1 cellular context compared by ENCODE assay signal in the genomic region with DNA sequence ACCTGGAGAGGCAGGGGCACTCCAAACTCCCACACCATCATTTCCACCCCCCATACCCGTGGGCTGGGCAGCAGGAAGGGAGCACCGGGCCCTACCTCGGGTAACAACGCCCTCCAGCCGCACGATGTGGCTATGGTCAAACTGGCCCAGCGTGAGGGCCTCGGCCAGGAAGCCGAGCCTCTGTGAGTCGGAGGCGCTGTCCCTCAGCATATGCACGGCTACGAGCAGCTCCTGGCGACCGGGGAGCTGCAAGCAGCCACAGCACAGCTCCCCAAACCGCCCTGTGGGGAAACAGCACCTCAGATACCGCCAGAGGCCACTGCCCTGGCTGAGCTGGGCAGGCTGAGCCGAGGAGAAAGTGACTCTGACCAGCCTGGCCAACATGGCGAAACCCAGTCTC.
TF ChIP-seq lines count a peak whose summit lies in the region.

No MANE protein-coding gene starts in this region.

TF ChIP-seq in GM23338, 12 proteins besides CTCF, POLR2A, EP300 and RAD21:
- TF ChIP-seq, protein P1, sequence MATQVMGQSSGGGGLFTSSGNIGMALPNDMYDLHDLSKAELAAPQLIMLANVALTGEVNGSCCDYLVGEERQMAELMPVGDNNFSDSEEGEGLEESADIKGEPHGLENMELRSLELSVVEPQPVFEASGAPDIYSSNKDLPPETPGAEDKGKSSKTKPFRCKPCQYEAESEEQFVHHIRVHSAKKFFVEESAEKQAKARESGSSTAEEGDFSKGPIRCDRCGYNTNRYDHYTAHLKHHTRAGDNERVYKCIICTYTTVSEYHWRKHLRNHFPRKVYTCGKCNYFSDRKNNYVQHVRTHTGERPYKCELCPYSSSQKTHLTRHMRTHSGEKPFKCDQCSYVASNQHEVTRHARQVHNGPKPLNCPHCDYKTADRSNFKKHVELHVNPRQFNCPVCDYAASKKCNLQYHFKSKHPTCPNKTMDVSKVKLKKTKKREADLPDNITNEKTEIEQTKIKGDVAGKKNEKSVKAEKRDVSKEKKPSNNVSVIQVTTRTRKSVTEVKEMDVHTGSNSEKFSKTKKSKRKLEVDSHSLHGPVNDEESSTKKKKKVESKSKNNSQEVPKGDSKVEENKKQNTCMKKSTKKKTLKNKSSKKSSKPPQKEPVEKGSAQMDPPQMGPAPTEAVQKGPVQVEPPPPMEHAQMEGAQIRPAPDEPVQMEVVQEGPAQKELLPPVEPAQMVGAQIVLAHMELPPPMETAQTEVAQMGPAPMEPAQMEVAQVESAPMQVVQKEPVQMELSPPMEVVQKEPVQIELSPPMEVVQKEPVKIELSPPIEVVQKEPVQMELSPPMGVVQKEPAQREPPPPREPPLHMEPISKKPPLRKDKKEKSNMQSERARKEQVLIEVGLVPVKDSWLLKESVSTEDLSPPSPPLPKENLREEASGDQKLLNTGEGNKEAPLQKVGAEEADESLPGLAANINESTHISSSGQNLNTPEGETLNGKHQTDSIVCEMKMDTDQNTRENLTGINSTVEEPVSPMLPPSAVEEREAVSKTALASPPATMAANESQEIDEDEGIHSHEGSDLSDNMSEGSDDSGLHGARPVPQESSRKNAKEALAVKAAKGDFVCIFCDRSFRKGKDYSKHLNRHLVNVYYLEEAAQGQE (IDR thresholded peaks at IDR 0.05; ENCODE audit: unreplicated experiment), result no peak
- TF ChIP-seq EZH2 (IDR thresholded peaks at IDR 0.05; ENCODE audit: low read depth, unreplicated experiment) (no peak), ZNF114 (CRISPR knock-in tag; IDR thresholded peaks at IDR 0.05) (no peak), ZNF331 (CRISPR knock-in tag; IDR thresholded peaks at IDR 0.05; ENCODE audit: low read depth) (no peak), CREB1 (CRISPR knock-in tag; IDR thresholded peaks at IDR 0.05; ENCODE audit: low read depth) (no peak), NANOG (IDR thresholded peaks at IDR 0.05; ENCODE audit: borderline replicate concordance) (no peak), STAT1 (IDR thresholded peaks at IDR 0.05; ENCODE audit: unreplicated experiment) (no peak), POLR2AphosphoS5 (IDR thresholded peaks at IDR 0.05; ENCODE audit: low read depth) (no peak)
- TF ChIP-seq, protein P2, sequence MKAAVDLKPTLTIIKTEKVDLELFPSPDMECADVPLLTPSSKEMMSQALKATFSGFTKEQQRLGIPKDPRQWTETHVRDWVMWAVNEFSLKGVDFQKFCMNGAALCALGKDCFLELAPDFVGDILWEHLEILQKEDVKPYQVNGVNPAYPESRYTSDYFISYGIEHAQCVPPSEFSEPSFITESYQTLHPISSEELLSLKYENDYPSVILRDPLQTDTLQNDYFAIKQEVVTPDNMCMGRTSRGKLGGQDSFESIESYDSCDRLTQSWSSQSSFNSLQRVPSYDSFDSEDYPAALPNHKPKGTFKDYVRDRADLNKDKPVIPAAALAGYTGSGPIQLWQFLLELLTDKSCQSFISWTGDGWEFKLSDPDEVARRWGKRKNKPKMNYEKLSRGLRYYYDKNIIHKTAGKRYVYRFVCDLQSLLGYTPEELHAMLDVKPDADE (IDR thresholded peaks at IDR 0.05), result no peak
- TF ChIP-seq, protein P3, sequence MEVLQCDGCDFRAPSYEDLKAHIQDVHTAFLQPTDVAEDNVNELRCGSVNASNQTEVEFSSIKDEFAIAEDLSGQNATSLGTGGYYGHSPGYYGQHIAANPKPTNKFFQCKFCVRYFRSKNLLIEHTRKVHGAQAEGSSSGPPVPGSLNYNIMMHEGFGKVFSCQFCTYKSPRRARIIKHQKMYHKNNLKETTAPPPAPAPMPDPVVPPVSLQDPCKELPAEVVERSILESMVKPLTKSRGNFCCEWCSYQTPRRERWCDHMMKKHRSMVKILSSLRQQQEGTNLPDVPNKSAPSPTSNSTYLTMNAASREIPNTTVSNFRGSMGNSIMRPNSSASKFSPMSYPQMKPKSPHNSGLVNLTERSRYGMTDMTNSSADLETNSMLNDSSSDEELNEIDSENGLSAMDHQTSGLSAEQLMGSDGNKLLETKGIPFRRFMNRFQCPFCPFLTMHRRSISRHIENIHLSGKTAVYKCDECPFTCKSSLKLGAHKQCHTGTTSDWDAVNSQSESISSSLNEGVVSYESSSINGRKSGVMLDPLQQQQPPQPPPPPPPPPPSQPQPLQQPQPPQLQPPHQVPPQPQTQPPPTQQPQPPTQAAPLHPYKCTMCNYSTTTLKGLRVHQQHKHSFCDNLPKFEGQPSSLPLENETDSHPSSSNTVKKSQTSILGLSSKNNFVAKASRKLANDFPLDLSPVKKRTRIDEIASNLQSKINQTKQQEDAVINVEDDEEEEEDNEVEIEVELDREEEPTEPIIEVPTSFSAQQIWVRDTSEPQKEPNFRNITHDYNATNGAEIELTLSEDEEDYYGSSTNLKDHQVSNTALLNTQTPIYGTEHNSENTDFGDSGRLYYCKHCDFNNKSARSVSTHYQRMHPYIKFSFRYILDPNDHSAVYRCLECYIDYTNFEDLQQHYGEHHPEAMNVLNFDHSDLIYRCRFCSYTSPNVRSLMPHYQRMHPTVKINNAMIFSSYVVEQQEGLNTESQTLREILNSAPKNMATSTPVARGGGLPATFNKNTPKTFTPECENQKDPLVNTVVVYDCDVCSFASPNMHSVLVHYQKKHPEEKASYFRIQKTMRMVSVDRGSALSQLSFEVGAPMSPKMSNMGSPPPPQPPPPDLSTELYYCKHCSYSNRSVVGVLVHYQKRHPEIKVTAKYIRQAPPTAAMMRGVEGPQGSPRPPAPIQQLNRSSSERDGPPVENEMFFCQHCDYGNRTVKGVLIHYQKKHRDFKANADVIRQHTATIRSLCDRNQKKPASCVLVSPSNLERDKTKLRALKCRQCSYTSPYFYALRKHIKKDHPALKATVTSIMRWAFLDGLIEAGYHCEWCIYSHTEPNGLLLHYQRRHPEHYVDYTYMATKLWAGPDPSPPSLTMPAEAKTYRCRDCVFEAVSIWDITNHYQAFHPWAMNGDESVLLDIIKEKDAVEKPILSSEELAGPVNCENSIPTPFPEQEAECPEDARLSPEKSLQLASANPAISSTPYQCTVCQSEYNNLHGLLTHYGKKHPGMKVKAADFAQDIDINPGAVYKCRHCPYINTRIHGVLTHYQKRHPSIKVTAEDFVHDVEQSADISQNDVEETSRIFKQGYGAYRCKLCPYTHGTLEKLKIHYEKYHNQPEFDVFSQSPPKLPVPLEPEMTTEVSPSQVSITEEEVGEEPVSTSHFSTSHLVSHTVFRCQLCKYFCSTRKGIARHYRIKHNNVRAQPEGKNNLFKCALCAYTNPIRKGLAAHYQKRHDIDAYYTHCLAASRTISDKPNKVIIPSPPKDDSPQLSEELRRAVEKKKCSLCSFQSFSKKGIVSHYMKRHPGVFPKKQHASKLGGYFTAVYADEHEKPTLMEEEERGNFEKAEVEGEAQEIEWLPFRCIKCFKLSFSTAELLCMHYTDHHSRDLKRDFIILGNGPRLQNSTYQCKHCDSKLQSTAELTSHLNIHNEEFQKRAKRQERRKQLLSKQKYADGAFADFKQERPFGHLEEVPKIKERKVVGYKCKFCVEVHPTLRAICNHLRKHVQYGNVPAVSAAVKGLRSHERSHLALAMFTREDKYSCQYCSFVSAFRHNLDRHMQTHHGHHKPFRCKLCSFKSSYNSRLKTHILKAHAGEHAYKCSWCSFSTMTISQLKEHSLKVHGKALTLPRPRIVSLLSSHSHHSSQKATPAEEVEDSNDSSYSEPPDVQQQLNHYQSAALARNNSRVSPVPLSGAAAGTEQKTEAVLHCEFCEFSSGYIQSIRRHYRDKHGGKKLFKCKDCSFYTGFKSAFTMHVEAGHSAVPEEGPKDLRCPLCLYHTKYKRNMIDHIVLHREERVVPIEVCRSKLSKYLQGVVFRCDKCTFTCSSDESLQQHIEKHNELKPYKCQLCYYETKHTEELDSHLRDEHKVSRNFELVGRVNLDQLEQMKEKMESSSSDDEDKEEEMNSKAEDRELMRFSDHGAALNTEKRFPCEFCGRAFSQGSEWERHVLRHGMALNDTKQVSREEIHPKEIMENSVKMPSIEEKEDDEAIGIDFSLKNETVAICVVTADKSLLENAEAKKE (CRISPR knock-in tag; IDR thresholded peaks at IDR 0.05), result no peak
